Comparison of ENCODE assay signal across 8 cellular contexts in the genomic region with DNA sequence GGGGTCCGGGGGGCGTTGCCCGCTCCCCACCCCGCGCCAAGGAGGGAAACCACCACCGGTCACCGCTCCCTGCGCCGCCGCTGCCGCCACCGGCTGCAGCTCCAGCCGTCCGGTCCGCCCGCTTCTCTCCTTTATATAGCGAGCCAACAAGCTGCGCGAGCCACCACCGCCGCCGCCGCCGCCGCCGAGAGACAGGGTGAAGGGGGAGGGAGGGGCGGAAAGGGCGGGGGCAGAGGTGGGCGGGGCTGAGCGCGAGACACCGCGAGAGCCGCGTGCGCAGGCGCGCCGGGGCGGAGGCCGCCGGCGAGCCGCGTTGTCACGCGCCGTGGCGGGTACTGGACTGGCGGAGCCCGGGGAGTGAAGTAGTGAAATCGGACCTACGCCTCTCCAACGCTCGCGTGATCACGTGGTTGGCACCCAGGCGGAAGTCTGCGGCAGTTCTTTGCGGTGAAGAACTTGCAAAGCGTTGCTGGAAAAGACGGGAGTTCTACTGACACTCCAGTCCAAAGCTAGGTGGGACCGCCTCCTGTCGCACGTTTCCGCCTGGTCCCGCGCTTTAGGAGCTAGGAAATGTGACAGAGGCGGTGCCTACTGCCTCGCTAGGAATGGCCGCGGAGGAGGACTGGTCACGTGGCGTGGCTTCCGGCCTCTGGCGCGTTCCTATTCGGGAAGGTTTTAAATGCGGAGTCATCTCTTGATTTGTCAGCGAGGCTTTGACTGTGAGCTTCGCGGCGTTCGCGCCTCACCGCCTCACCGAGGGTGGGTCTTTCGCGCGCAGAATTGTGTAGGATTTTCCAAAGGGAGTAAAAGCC. TPM values are rescaled to one million over a fixed set of nuclear protein-coding genes. Genes with fewer than 3 reads are reported as not detected.
DNase-seq lines count a peak whose midpoint lies in the region; ATAC-seq and TF ChIP-seq lines count a peak whose summit lies in the region.

A gene (minus strand): TSS at position 193 of the 812 bp plus-strand sequence. CDS start 441 bp downstream, outside the sequence.

- peak; percentile 88 to 91 for ATAC-seq in natural killer cell treated with Interleukin-12 subunit alpha and Interleukin-12 subunit beta and Interleukin-15 and Interleukin-18, amount 100 ng/mL, for 72 hours
- peak; percentile 79 for ATAC-seq in stimulated activated naive CD8-positive, alpha-beta T cell treated with anti-CD3 and anti-CD28 coated beads, Interleukin-15, Interleukin-2, amounts not matched to agents 100 U/mL and 50 U/mL, for 24 hours

- H3K27ac Mint-ChIP-seq in natural killer cell treated with Interleukin-12 subunit alpha and Interleukin-12 subunit beta and Interleukin-15 and Interleukin-18, amount 100 ng/mL, for 72 hours, result peak within 1 kb of the TSS; percentile 95 to 98

- no peaks in the 10 kb centered on the region for H3K9me3 Mint-ChIP-seq in natural killer cell treated with Interleukin-12 subunit alpha and Interleukin-12 subunit beta and Interleukin-15 and Interleukin-18, amount 100 ng/mL, for 72 hours

- peak within 1 kb of the TSS; percentile 85 for H3K4me3 ChIP-seq in H7 (ENCODE audit: insufficient read depth, low read depth, low read length)
- H3K4me3 ChIP-seq in fibroblast of pulmonary artery (replicated peaks; ENCODE audit: low read depth, low read length), result peak within 1 kb of the TSS; percentile 96

- H3K27me3 ChIP-seq in H7 (ENCODE audit: control insufficient read depth, insufficient read depth, low read length), result no peaks in the 10 kb centered on the region

- peaks cover 2% of the 10 kb centered on the region; the same call in 1 of the 2 replicates for H3K36me3 ChIP-seq in H7 (replicated peaks; ENCODE audit: control insufficient read depth, insufficient read depth, low read length)

- no peak for TF ChIP-seq CTCF in fibroblast of pulmonary artery (IDR thresholded peaks at IDR 0.05; ENCODE audit: low read length, missing control alignments)

- H3K36me3 Mint-ChIP-seq in natural killer cell treated with Interleukin-12 subunit alpha and Interleukin-12 subunit beta and Interleukin-15 and Interleukin-18, amount 100 ng/mL, for 72 hours, result peaks cover 5% of the 10 kb centered on the region

- H3K4me3 Mint-ChIP-seq in natural killer cell treated with Interleukin-12 subunit alpha and Interleukin-12 subunit beta and Interleukin-15 and Interleukin-18, amount 100 ng/mL, for 72 hours, result peak within 1 kb of the TSS; percentile 98

- DNase-seq in ELF-1 (ENCODE audit: low read depth, low spot score) (peak; percentile 97), H7 (peak; percentile 96), M059J (ENCODE audit: low read depth) (peak; percentile 92), SHP77 (lab: John Stamatoyannopoulos, UW) (peak; percentile 96), fibroblast of pulmonary artery (ENCODE audit: low read depth) (peak; percentile 97)
- peak; percentile 94 for DNase-seq in activated effector memory CD4-positive, alpha-beta T cell treated with Interleukin-2 at 50 U/mL for 16 hours
- DNase-seq in natural killer cell treated with Interleukin-12 subunit alpha and Interleukin-12 subunit beta and Interleukin-15 and Interleukin-18, amount 100 ng/mL, for 72 hours (ENCODE audit: low spot score), result peak; percentile 96
- peak; percentile 94 for DNase-seq in stimulated activated naive CD8-positive, alpha-beta T cell treated with anti-CD3 and anti-CD28 coated beads, Interleukin-15, Interleukin-2, amounts not matched to agents 100 U/mL and 50 U/mL, for 24 hours

- H3K4me1 Mint-ChIP-seq in natural killer cell treated with Interleukin-12 subunit alpha and Interleukin-12 subunit beta and Interleukin-15 and Interleukin-18, amount 100 ng/mL, for 72 hours (ENCODE audit: low read depth in 2 of 2), result peaks cover 22 to 29% of the 10 kb centered on the region in 2 donors

- no peaks in the 10 kb centered on the region for H3K27me3 Mint-ChIP-seq in natural killer cell treated with Interleukin-12 subunit alpha and Interleukin-12 subunit beta and Interleukin-15 and Interleukin-18, amount 100 ng/mL, for 72 hours

RNA-seq across cellular contexts. Expression of the gene that starts here (rescaled TPM):
- total RNA-seq in H7 (2014; rRNA removed; shearing (Covaris generic)), result 25.8 and 29.6 TPM in 2 replicates
- total RNA-seq in M059J (2014; rRNA removed; shearing (Covaris generic)), result 11.7 and 15.1 TPM in 2 replicates
- 10 to 100 TPM; 17.2 to 31.5 TPM for total RNA-seq in natural killer cell treated with Interleukin-12 subunit alpha and Interleukin-12 subunit beta and Interleukin-15 and Interleukin-18, amount 100 ng/mL, for 72 hours

Comparison
In these comparisons a context has a peak if more than half of its experiments do, and no peak if none do; other contexts are left out.
1. Peak in every context shown above with its lines: DNase-seq, ATAC-seq and H3K4me3 ChIP-seq.